In genomic region chr2:164960159-164960558, GRCh38 we compare ENCODE assay signal across 18 cellular contexts. TPM values are rescaled to one million over a fixed set of nuclear protein-coding genes. Genes with fewer than 3 reads are reported as not detected.
"Had no signal": no experiment of that assay in that cellular context is flagged by ENCODE, and none has a peak within 500 bp of the region (broad histone marks: within the 10 kb centered on the region; RNA-seq: fewer than 3 reads in every experiment).

No MANE protein-coding gene starts in this region.

- H3K27ac Mint-ChIP-seq: activated CD4-positive, alpha-beta memory T cell treated with anti-CD3 and anti-CD28 coated beads for 36 hours; activated CD4-positive, alpha-beta T cell treated with anti-CD3 and anti-CD28 coated beads for 36 hours; activated naive CD8-positive, alpha-beta T cell; endodermal cell; natural killer cell; stimulated activated naive CD8-positive, alpha-beta T cell treated with anti-CD3 and anti-CD28 coated beads, Interleukin-15, amount 100 ng/mL, for 72 hours; WTC11 had no signal

- H3K36me3 Mint-ChIP-seq: activated CD4-positive, alpha-beta memory T cell treated with anti-CD3 and anti-CD28 coated beads for 36 hours; activated naive CD8-positive, alpha-beta T cell; natural killer cell; WTC11 had no signal

- H3K4me1 Mint-ChIP-seq: stimulated activated naive CD8-positive, alpha-beta T cell treated with anti-CD3 and anti-CD28 coated beads, Interleukin-15, amount 100 ng/mL, for 72 hours had no signal

- H3K9me3 Mint-ChIP-seq: activated CD4-positive, alpha-beta memory T cell treated with anti-CD3 and anti-CD28 coated beads for 36 hours; endodermal cell; natural killer cell; stimulated activated naive CD8-positive, alpha-beta T cell treated with anti-CD3 and anti-CD28 coated beads, Interleukin-15, amount 100 ng/mL, for 72 hours; WTC11 had no signal

- H3K27me3 Mint-ChIP-seq: activated naive CD8-positive, alpha-beta T cell had no signal

- DNase-seq: activated CD4-positive, alpha-beta memory T cell treated with anti-CD3 and anti-CD28 coated beads for 36 hours; activated CD4-positive, alpha-beta T cell treated with anti-CD3 and anti-CD28 coated beads for 36 hours; body of pancreas; dorsolateral prefrontal cortex; endodermal cell; foreskin keratinocyte; glutamatergic neuron; hippocampal formation; islet precursor cell; lower lobe of right lung; natural killer cell; stimulated activated CD4-positive, alpha-beta T cell treated with anti-CD3 and anti-CD28 coated beads, Interleukin-4, amount 100 ng/mL, for 1 hour; stimulated activated naive CD8-positive, alpha-beta T cell treated with anti-CD3 and anti-CD28 coated beads, Interleukin-15, amount 100 ng/mL, for 72 hours; transverse colon had no signal

- ATAC-seq: activated CD4-positive, alpha-beta T cell treated with anti-CD3 and anti-CD28 coated beads for 36 hours; body of pancreas; foreskin keratinocyte; lower lobe of right lung; natural killer cell; sciatic nerve; stimulated activated naive CD8-positive, alpha-beta T cell treated with anti-CD3 and anti-CD28 coated beads, Interleukin-15, amount 100 ng/mL, for 72 hours; WTC11 had no signal

- H3K4me3 Mint-ChIP-seq: activated CD4-positive, alpha-beta memory T cell treated with anti-CD3 and anti-CD28 coated beads for 36 hours; activated CD4-positive, alpha-beta T cell treated with anti-CD3 and anti-CD28 coated beads for 36 hours; activated naive CD8-positive, alpha-beta T cell; endodermal cell; natural killer cell; stimulated activated naive CD8-positive, alpha-beta T cell treated with anti-CD3 and anti-CD28 coated beads, Interleukin-15, amount 100 ng/mL, for 72 hours; WTC11 had no signal

RNA-seq across cellular contexts. Expression of gene SLC38A11, which starts 4.8 kb away (rescaled TPM):
- total RNA-seq: activated CD4-positive, alpha-beta memory T cell treated with anti-CD3 and anti-CD28 coated beads for 36 hours; activated CD4-positive, alpha-beta T cell treated with anti-CD3 and anti-CD28 coated beads for 36 hours; endodermal cell; foreskin keratinocyte; smooth muscle cell; WTC11 had no signal
